1 cellular context compared by ENCODE assay signal in the genomic region with DNA sequence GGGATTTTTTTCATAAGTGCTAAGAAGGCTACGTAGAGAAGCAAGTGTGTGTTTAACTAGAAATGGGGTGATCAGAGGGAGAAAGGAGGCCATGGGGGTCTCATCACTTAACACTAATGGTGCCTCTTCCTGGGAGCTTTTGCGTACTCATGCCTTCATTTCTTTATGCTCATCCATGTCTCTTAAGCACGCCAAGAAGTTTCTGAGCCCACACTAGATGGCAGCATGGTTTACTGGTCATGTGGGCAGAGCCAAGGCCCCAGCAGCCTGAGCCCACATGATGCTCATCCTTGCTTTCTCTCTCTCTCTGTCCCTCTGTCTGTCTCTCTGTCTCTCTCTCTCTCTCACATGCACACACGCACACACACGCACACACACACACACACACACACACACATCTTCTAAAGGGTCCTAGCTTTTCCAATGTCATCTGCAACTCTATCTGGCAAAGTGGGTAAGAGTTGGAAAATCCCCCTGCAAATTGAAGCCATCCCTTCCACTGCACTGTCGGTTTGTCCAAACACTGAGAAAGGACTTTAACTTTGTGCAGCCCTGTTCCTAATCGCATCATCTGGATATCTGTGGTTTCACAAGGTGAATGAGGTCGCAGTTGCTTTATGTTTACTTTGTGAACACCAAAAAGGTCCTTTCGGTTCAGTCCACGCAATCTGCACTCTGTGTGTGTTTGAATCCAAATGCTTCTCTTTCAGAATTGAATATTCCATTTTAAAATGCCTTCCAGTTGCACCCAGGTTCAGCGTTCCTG.
TF ChIP-seq lines count a peak whose summit lies in the region.

No MANE protein-coding gene starts in this region.

TF ChIP-seq in SK-N-SH, 30 proteins besides CTCF, POLR2A, EP300 and RAD21 (continued from another document):
- TF ChIP-seq, protein P1, sequence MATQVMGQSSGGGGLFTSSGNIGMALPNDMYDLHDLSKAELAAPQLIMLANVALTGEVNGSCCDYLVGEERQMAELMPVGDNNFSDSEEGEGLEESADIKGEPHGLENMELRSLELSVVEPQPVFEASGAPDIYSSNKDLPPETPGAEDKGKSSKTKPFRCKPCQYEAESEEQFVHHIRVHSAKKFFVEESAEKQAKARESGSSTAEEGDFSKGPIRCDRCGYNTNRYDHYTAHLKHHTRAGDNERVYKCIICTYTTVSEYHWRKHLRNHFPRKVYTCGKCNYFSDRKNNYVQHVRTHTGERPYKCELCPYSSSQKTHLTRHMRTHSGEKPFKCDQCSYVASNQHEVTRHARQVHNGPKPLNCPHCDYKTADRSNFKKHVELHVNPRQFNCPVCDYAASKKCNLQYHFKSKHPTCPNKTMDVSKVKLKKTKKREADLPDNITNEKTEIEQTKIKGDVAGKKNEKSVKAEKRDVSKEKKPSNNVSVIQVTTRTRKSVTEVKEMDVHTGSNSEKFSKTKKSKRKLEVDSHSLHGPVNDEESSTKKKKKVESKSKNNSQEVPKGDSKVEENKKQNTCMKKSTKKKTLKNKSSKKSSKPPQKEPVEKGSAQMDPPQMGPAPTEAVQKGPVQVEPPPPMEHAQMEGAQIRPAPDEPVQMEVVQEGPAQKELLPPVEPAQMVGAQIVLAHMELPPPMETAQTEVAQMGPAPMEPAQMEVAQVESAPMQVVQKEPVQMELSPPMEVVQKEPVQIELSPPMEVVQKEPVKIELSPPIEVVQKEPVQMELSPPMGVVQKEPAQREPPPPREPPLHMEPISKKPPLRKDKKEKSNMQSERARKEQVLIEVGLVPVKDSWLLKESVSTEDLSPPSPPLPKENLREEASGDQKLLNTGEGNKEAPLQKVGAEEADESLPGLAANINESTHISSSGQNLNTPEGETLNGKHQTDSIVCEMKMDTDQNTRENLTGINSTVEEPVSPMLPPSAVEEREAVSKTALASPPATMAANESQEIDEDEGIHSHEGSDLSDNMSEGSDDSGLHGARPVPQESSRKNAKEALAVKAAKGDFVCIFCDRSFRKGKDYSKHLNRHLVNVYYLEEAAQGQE (IDR thresholded peaks at IDR 0.05; ENCODE audit: low read depth, low read length), result no peak
- TF ChIP-seq YY1 (IDR thresholded peaks at IDR 0.05; ENCODE audit: low read depth) (no peak), POLR2AphosphoS5 (IDR thresholded peaks at IDR 0.05; ENCODE audit: low read depth, low read length) (peak; percentile 11; the same call in 1 of the 2 replicates), NRF1 (IDR thresholded peaks at IDR 0.05; ENCODE audit: low read depth, low read length) (no peak), JUND (IDR thresholded peaks at IDR 0.05) (no peak), MXI1 (IDR thresholded peaks at IDR 0.05; ENCODE audit: low read depth, low read length) (peak; percentile 20; the same call in 1 of the 2 replicates), FOXM1 (IDR thresholded peaks at IDR 0.05; ENCODE audit: low read depth) (no peak), TEAD4 (IDR thresholded peaks at IDR 0.05; ENCODE audit: borderline replicate concordance, insufficient read depth) (no peak), CHD2 (IDR thresholded peaks at IDR 0.05; ENCODE audit: low read length, partially characterized antibody) (no peak), MEF2A (IDR thresholded peaks at IDR 0.05; ENCODE audit: borderline replicate concordance, low read depth) (no peak), GABPA (IDR thresholded peaks at IDR 0.05; ENCODE audit: low read depth) (no peak), GATA2 (CRISPR knock-in tag; IDR thresholded peaks at IDR 0.05) (no peak), RXRA (IDR thresholded peaks at IDR 0.05; ENCODE audit: borderline replicate concordance, low read depth) (no peak), SMC3 (IDR thresholded peaks at IDR 0.05; ENCODE audit: low read depth, low read length) (peak; percentile 68)
- TF ChIP-seq, protein P2, sequence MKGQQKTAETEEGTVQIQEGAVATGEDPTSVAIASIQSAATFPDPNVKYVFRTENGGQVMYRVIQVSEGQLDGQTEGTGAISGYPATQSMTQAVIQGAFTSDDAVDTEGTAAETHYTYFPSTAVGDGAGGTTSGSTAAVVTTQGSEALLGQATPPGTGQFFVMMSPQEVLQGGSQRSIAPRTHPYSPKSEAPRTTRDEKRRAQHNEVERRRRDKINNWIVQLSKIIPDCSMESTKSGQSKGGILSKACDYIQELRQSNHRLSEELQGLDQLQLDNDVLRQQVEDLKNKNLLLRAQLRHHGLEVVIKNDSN (IDR thresholded peaks at IDR 0.05; ENCODE audit: borderline replicate concordance, low read depth), result peak; percentile 69; the same call in 1 of the 2 replicates
TF ChIP-seq in SK-N-SH: peak in this region for 8.
